Comparison of ENCODE assay signal across 8 cellular contexts in the genomic region with DNA sequence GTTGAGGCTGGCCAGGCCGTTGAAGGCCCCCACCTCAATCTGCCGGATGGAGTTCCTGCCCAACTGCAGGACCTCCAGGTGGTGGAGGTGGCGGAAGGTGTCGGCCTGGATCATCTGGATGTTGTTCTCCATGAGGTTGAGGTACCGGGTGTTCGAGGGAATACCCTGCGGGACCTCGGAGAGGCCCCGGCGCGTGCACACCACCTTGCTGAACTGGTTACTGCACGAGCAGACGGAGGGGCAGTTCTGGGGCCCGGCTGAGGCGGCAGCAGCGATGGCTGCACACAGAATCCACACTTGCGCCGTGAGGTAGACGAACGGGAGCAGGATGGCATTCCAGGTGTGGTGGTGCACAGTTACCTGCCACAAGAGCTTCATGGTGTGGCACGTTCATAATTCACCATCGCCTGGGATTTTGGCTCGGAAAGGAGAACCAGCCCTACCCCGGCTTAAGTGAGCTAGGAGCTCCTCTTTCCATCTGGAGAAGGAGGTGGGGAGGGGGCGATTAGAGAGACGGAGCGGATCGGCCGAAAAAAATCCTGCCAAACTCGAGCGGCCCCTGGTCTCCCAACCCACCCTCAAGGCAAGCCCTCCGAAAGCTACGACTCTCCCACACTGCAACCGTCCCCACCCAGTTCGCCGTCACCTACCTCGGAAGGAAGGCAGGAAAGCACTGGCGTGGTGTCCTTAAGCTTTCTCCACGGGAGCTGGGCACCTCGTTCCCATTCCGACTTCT. TPM values are rescaled to one million over a fixed set of nuclear protein-coding genes. Genes with fewer than 3 reads are reported as not detected.
A peak's percentile ranks its signal among the peaks of the same experiment; 100 is the strongest.
DNase-seq lines count a peak whose midpoint lies in the region; ATAC-seq and TF ChIP-seq lines count a peak whose summit lies in the region.

No MANE protein-coding gene starts in this region.

- H2BK12ac ChIP-seq in H9 (ENCODE audit: insufficient read length, low read depth, low read length) = no peak overlapping the region

- no peak overlapping the region for H4K5ac ChIP-seq in H9 (ENCODE audit: insufficient read length, low read depth, low read length)

- TF ChIP-seq CTCF in H9 (conservative IDR thresholded peaks at IDR 0.05) = no peak

- no peak overlapping the region for H3K23ac ChIP-seq in H9 (ENCODE audit: insufficient read length, low read depth, low read length)

- H3K27me3 ChIP-seq in H9 (ENCODE audit: insufficient read depth, low read length) = peaks cover 7% of the 10 kb centered on the region; the same call in 1 of the 2 replicates
- H3K27me3 ChIP-seq in skeletal muscle satellite cell (ENCODE audit: control insufficient read depth, insufficient read depth, low read length) = no peaks in the 10 kb centered on the region

- H3K36me3 Mint-ChIP-seq in H9 (ENCODE audit: insufficient read depth in 1 of 3, low read depth in 3 of 3) = peaks cover 11 to 18% (median 14%) of the 10 kb centered on the region in 3 experiments
- H3K36me3 Mint-ChIP-seq in activated T-helper 2 cell treated with anti-CD3 and anti-CD28 coated beads, Interferon-gamma antibody, Interleukin-2, Interleukin-4, amounts not matched to agents 10 μg/mL and 5 μg/mL and 100 μg/mL, durations not matched to agents 14 hours and 24 hours and 36 hours (ENCODE audit: low read depth) = peaks cover 28% of the 10 kb centered on the region

- peaks cover 46% of the 10 kb centered on the region for H3K27me3 Mint-ChIP-seq in H9 (ENCODE audit: low read depth)
- peaks cover 20% of the 10 kb centered on the region for H3K27me3 Mint-ChIP-seq in activated T-helper 2 cell treated with anti-CD3 and anti-CD28 coated beads, Interferon-gamma antibody, Interleukin-2, Interleukin-4, amounts not matched to agents 10 μg/mL and 5 μg/mL and 100 μg/mL, durations not matched to agents 14 hours and 24 hours and 36 hours (ENCODE audit: low read depth)

- H2AK5ac ChIP-seq in H9 (ENCODE audit: insufficient read length, low read length) = no peak overlapping the region

- H3K9me3 ChIP-seq in H9 (ENCODE audit: control insufficient read depth, low read depth, low read length) (no peaks in the 10 kb centered on the region), skeletal muscle satellite cell (replicated peaks; ENCODE audit: low read length) (no peaks in the 10 kb centered on the region)

- H3T11ph ChIP-seq in H9 (ENCODE audit: low read length) = no peak overlapping the region

- no peaks in the 10 kb centered on the region; the same call in 1 of the 2 replicates for H3K79me2 ChIP-seq in H9 (ENCODE audit: insufficient read depth, low read length)

- no peaks in the 10 kb centered on the region; a peak in 2 of 5 replicates for H3K9me3 Mint-ChIP-seq in H9
- H3K9me3 Mint-ChIP-seq in activated T-helper 2 cell treated with anti-CD3 and anti-CD28 coated beads, Interferon-gamma antibody, Interleukin-2, Interleukin-4, amounts not matched to agents 10 μg/mL and 5 μg/mL and 100 μg/mL, durations not matched to agents 14 hours and 24 hours and 36 hours = no peaks in the 10 kb centered on the region

- no peak overlapping the region for H3K56ac ChIP-seq in H9 (ENCODE audit: insufficient read length, low read depth, low read length)

- H3K4me2 ChIP-seq in H9 (ENCODE audit: insufficient read depth, insufficient read length, low read length) = peak overlapping the region; percentile 98
- peak overlapping the region; percentile 92 for H3K4me2 ChIP-seq in skeletal muscle satellite cell (ENCODE audit: low read length)

- H3K4me1 ChIP-seq in H9 (ENCODE audit: insufficient read depth, low read length) = peaks cover 6% of the 10 kb centered on the region; the same call in 1 of the 2 replicates
- peaks cover 51% of the 10 kb centered on the region for H3K4me1 ChIP-seq in skeletal muscle satellite cell (ENCODE audit: control insufficient read depth, insufficient read depth, low read length)

- H4K91ac ChIP-seq in H9 (ENCODE audit: insufficient read length, low read depth, low read length) = no peak overlapping the region

- H2AFZ ChIP-seq in H9 (ENCODE audit: low read length) = no peak overlapping the region

- H3K4me1 Mint-ChIP-seq in H9 = peaks cover 36 to 56% of the 10 kb centered on the region in 2 experiments
- H3K4me1 Mint-ChIP-seq in activated T-helper 2 cell treated with anti-CD3 and anti-CD28 coated beads, Interferon-gamma antibody, Interleukin-2, Interleukin-4, amounts not matched to agents 10 μg/mL and 5 μg/mL and 100 μg/mL, durations not matched to agents 14 hours and 24 hours and 36 hours (ENCODE audit: low read depth) = peaks cover 3% of the 10 kb centered on the region

- peak overlapping the region; percentile 66 for H3K18ac ChIP-seq in H9 (ENCODE audit: insufficient read length, low read depth, low read length)

- no peak overlapping the region for H2BK15ac ChIP-seq in H9 (ENCODE audit: low read depth, low read length)

- H3K23me2 ChIP-seq in H9 (ENCODE audit: insufficient read length, low read depth, low read length, poor library complexity, severe bottlenecking) = peaks cover 21% of the 10 kb centered on the region

- ATAC-seq in HG03139 (IDR thresholded peaks at IDR 0.05; ENCODE audit: unreplicated experiment) = no peak

- H3K36me3 ChIP-seq in skeletal muscle satellite cell (ENCODE audit: insufficient read depth, low read length) = peaks cover 11% of the 10 kb centered on the region

- H3K9ac ChIP-seq in H9 (ENCODE audit: extremely low read depth, insufficient read length, low read length) = peak overlapping the region; percentile 53
- no peak overlapping the region for H3K9ac ChIP-seq in skeletal muscle satellite cell (ENCODE audit: low read depth, low read length)

- no peaks in the 10 kb centered on the region for H3K79me1 ChIP-seq in H9 (ENCODE audit: insufficient read depth, low read depth, low read length, poor library complexity, severe bottlenecking)

- H3K14ac ChIP-seq in H9 (ENCODE audit: insufficient read depth, low read length) = no peak overlapping the region; the same call in 1 of the 2 replicates

- no CpG with 5 or more reads among the region's 41 CpGs for WGBS in H9 (ENCODE audit: extremely low coverage, insufficient read length, low lambda C conversion rate)

- intact Hi-C loops in activated T-helper 2 cell treated with anti-CD3 and anti-CD28 coated beads, Interferon-gamma antibody, Interleukin-2, Interleukin-4, amounts not matched to agents 10 μg/mL and 5 μg/mL and 100 μg/mL, durations not matched to agents 14 hours and 24 hours and 36 hours (cut with micrococcal nuclease) = loop anchor here (5.0 kb wide), 1 partner anchor 173 kb away; no protein-coding TSS in a partner anchor

- no peaks in the 10 kb centered on the region for H4K20me1 ChIP-seq in H9 (ENCODE audit: control insufficient read depth, insufficient read depth, insufficient read length)

- peak overlapping the region; percentile 58 for H3K4me3 ChIP-seq in skeletal muscle satellite cell (ENCODE audit: low read length)

- H3K4me3 Mint-ChIP-seq in H9 = peak overlapping the region; percentile 85 to 91
- peak overlapping the region; percentile 68 for H3K4me3 Mint-ChIP-seq in activated T-helper 2 cell treated with anti-CD3 and anti-CD28 coated beads, Interferon-gamma antibody, Interleukin-2, Interleukin-4, amounts not matched to agents 10 μg/mL and 5 μg/mL and 100 μg/mL, durations not matched to agents 14 hours and 24 hours and 36 hours (ENCODE audit: low read depth)

- DNase-seq in H9 (peak; percentile 65), iPS-NIHi7 (ENCODE audit: extremely low spot score) (peak; percentile 41), SW 1271 (lab: John Stamatoyannopoulos, UW) (no peak), foreskin melanocyte (no peak), NCI-H69 (lab: John Stamatoyannopoulos, UW) (no peak)
- no peak for DNase-seq in activated T-helper 2 cell treated with anti-CD3 and anti-CD28 coated beads, Interferon-gamma antibody, Interleukin-2, Interleukin-4, amounts not matched to agents 10 μg/mL and 5 μg/mL and 100 μg/mL, durations not matched to agents 14 hours and 24 hours and 36 hours (ENCODE audit: low spot score)

- H3K27ac Mint-ChIP-seq in H9 = peak overlapping the region in 2 of 3 experiments; percentile 53 to 92; a peak in 3 of 7 replicates
- H3K27ac Mint-ChIP-seq in activated T-helper 2 cell treated with anti-CD3 and anti-CD28 coated beads, Interferon-gamma antibody, Interleukin-2, Interleukin-4, amounts not matched to agents 10 μg/mL and 5 μg/mL and 100 μg/mL, durations not matched to agents 14 hours and 24 hours and 36 hours = no peak overlapping the region

- H3K27ac ChIP-seq in H9 (ENCODE audit: insufficient read length, low read depth, low read length) = no peak overlapping the region

- H2BK5ac ChIP-seq in H9 (ENCODE audit: insufficient read length, low read length) = no peak overlapping the region

- H3K4ac ChIP-seq in H9 (ENCODE audit: low read depth, low read length) = no peak overlapping the region

- no peak overlapping the region for H2BK20ac ChIP-seq in H9 (ENCODE audit: low read depth, low read length, poor library complexity, severe bottlenecking)

- no peak overlapping the region for H4K8ac ChIP-seq in H9 (replicated peaks; ENCODE audit: insufficient read length, low read depth, low read length)

- H2BK120ac ChIP-seq in H9 (ENCODE audit: low read depth, low read length, poor library complexity, severe bottlenecking) = no peak overlapping the region

RNA-seq across cellular contexts. Expression of gene LRRC4, which starts 0.8 kb away (rescaled TPM):
- total RNA-seq in H9 (2021) = 10.4 and 14.3 TPM in 2 replicates
- total RNA-seq in activated T-helper 2 cell treated with anti-CD3 and anti-CD28 coated beads, Interferon-gamma antibody, Interleukin-2, Interleukin-4, amounts not matched to agents 10 μg/mL and 5 μg/mL and 100 μg/mL, durations not matched to agents 14 hours and 24 hours and 36 hours = 0.16 TPM in 1 of 2 replicates, not detected in the other
- under 0.01 and 0.44 TPM in 2 replicates for total RNA-seq in skeletal muscle satellite cell (2012; rRNA removed)

Comparison
In these comparisons a context has a peak if more than half of its experiments do, and no peak if none do; other contexts are left out.
1. DNase-seq: peak in H9 (single experiment) and iPS-NIHi7 (single experiment); none in activated T-helper 2 cell treated with anti-CD3 and anti-CD28 coated beads, Interferon-gamma antibody, Interleukin-2, Interleukin-4, amounts not matched to agents 10 μg/mL and 5 μg/mL and 100 μg/mL, durations not matched to agents 14 hours and 24 hours and 36 hours (single experiment), SW 1271 (0 of 2), foreskin melanocyte (single experiment) and NCI-H69 (single experiment).